In the genomic region with DNA sequence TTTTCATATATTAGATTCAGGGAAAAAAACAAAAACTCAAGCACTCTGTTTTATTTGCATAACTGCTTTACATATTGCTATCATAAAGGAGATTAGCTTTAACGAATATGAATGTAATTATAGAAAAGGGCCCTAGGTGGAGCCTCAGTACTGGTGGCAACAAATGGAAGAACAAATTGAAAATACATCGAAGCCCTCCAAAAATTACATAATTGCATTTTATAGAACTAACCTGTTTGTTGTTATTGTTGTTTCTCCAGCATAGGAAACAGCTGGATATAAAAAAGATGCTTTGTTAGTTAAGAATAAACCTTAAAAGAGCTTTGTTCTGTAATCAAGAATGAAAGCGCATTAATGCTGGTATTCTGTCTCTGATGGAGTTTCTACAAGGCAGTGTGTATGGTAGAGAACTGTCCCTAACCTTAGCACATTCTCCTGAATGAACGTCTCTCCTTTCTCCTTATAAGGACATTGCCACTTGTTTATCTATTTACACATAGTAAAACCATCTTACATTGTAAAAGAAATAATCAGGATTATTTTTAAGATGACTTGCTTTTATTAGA, we compare ENCODE assay signal across 9 cellular contexts. TPM values are rescaled to one million over a fixed set of nuclear protein-coding genes. Genes with fewer than 3 reads are reported as not detected.
DNase-seq lines count a peak whose midpoint lies in the region; ATAC-seq and TF ChIP-seq lines count a peak whose summit lies in the region.
"Had no signal": no experiment of that assay in that cellular context is flagged by ENCODE, and none has a peak within 500 bp of the region (broad histone marks: within the 10 kb centered on the region; RNA-seq: fewer than 3 reads in every experiment).

No MANE protein-coding gene starts in this region.

- no peaks in the 10 kb centered on the region for H3K36me3 ChIP-seq in RWPE2 (ENCODE audit: low read depth)
- no peaks in the 10 kb centered on the region for H3K36me3 ChIP-seq in esophagus muscularis mucosa

- no peaks in the 10 kb centered on the region for H3K9me3 ChIP-seq in RWPE2 (ENCODE audit: severe bottlenecking)
- H3K9me3 ChIP-seq in esophagus muscularis mucosa, result no peaks in the 10 kb centered on the region

- ATAC-seq in GM21717 (IDR thresholded peaks at IDR 0.05; ENCODE audit: unreplicated experiment), result peak; percentile 91
- peak; percentile 37; the same call in 2 of the 3 replicates for ATAC-seq in RWPE2 (ENCODE audit: low read depth)
- ATAC-seq in stimulated activated memory B cell treated with anti-CD40 and anti-IgM and Interleukin-4, amounts not matched to agents 10 μg/mL and 1 μg/mL and 100 μg/mL, for 72 hours, result no peak

- H3K27me3 Mint-ChIP-seq in osteocyte (ENCODE audit: unreplicated experiment), result no peaks in the 10 kb centered on the region
- H3K27me3 Mint-ChIP-seq in stimulated activated memory B cell treated with anti-CD40 and anti-IgM and Interleukin-4, amounts not matched to agents 10 μg/mL and 1 μg/mL and 100 μg/mL, for 72 hours, result no peaks in the 10 kb centered on the region

- TF ChIP-seq CTCF in RWPE2 (IDR thresholded peaks at IDR 0.05; ENCODE audit: poor library complexity, severe bottlenecking) (peak; percentile 92), esophagus muscularis mucosa (IDR thresholded peaks at IDR 0.05) (peak; percentile 60 to 71 (median 61)), osteocyte (IDR thresholded peaks at IDR 0.05) (peak; percentile 80)

- H3K36me3 Mint-ChIP-seq in osteocyte (ENCODE audit: unreplicated experiment), result no peaks in the 10 kb centered on the region
- H3K36me3 Mint-ChIP-seq in stimulated activated memory B cell treated with anti-CD40 and anti-IgM and Interleukin-4, amounts not matched to agents 10 μg/mL and 1 μg/mL and 100 μg/mL, for 72 hours, result no peaks in the 10 kb centered on the region
- H3K36me3 Mint-ChIP-seq: activated naive CD4-positive, alpha-beta T cell treated with anti-CD3 and anti-CD28 coated beads, Interleukin-2, amount 50 U/mL, for 24 hours had no signal

- no peaks in the 10 kb centered on the region for H3K27me3 ChIP-seq in RWPE2 (ENCODE audit: insufficient read depth, poor library complexity, severe bottlenecking)
- no peaks in the 10 kb centered on the region for H3K27me3 ChIP-seq in esophagus muscularis mucosa

- H3K4me3 ChIP-seq in RWPE2 (ENCODE audit: severe bottlenecking) (no peak overlapping the region), esophagus muscularis mucosa (peak overlapping the region; percentile 11 to 51 (median 38))

- WGBS in esophagus muscularis mucosa, result 17% methylated on average over 4 of the region's 4 CpGs

- H3K9me3 Mint-ChIP-seq in osteocyte (ENCODE audit: unreplicated experiment), result no peaks in the 10 kb centered on the region
- H3K9me3 Mint-ChIP-seq in stimulated activated memory B cell treated with anti-CD40 and anti-IgM and Interleukin-4, amounts not matched to agents 10 μg/mL and 1 μg/mL and 100 μg/mL, for 72 hours, result no peaks in the 10 kb centered on the region
- H3K9me3 Mint-ChIP-seq: activated naive CD4-positive, alpha-beta T cell treated with anti-CD3 and anti-CD28 coated beads, Interleukin-2, amount 50 U/mL, for 24 hours had no signal

- DNase-seq in GM03348 (ENCODE audit: low spot score) (peak; percentile 47), Kasumi-1 (lab: John Stamatoyannopoulos, UW) (peak; percentile 71 to 83), RWPE2 (ENCODE audit: low spot score) (no peak), esophagus muscularis mucosa (ENCODE audit: extremely low spot score) (no peak), osteocyte (ENCODE audit: extremely low spot score, unreplicated experiment) (no peak), ecto neural progenitor cell (ENCODE audit: low spot score) (no peak)

- intact Hi-C loops in esophagus muscularis mucosa (cut with DNase I), result loop anchor here (5.0 to 10.0 kb wide), 2 partner anchors 101 to 134 kb away; no protein-coding TSS in a partner anchor

- peak overlapping the region; percentile 58 for H3K4me3 Mint-ChIP-seq in osteocyte (ENCODE audit: unreplicated experiment)
- no peak overlapping the region for H3K4me3 Mint-ChIP-seq in stimulated activated memory B cell treated with anti-CD40 and anti-IgM and Interleukin-4, amounts not matched to agents 10 μg/mL and 1 μg/mL and 100 μg/mL, for 72 hours
- H3K4me3 Mint-ChIP-seq: activated naive CD4-positive, alpha-beta T cell treated with anti-CD3 and anti-CD28 coated beads, Interleukin-2, amount 50 U/mL, for 24 hours had no signal

- H3K27ac Mint-ChIP-seq in osteocyte (ENCODE audit: unreplicated experiment), result no peak overlapping the region
- H3K27ac Mint-ChIP-seq in stimulated activated memory B cell treated with anti-CD40 and anti-IgM and Interleukin-4, amounts not matched to agents 10 μg/mL and 1 μg/mL and 100 μg/mL, for 72 hours, result no peak overlapping the region
- H3K27ac Mint-ChIP-seq: activated naive CD4-positive, alpha-beta T cell treated with anti-CD3 and anti-CD28 coated beads, Interleukin-2, amount 50 U/mL, for 24 hours had no signal

- TF ChIP-seq EP300 in esophagus muscularis mucosa (IDR thresholded peaks at IDR 0.05), result no peak

- TF ChIP-seq POLR2A in esophagus muscularis mucosa (IDR thresholded peaks at IDR 0.05; ENCODE audit: low read depth), result no peak

- H3K27ac ChIP-seq in RWPE2 (ENCODE audit: poor library complexity, severe bottlenecking) (peak overlapping the region; percentile 39), esophagus muscularis mucosa (replicated peaks in 1 of 4) (no peak overlapping the region)

- H3K4me1 Mint-ChIP-seq in osteocyte (ENCODE audit: unreplicated experiment), result peaks cover 6% of the 10 kb centered on the region
- H3K4me1 Mint-ChIP-seq in stimulated activated memory B cell treated with anti-CD40 and anti-IgM and Interleukin-4, amounts not matched to agents 10 μg/mL and 1 μg/mL and 100 μg/mL, for 72 hours, result no peaks in the 10 kb centered on the region
- H3K4me1 Mint-ChIP-seq: activated naive CD4-positive, alpha-beta T cell treated with anti-CD3 and anti-CD28 coated beads, Interleukin-2, amount 50 U/mL, for 24 hours had no signal

- H3K4me1 ChIP-seq in RWPE2 (ENCODE audit: insufficient read depth, poor library complexity, severe bottlenecking) (peaks cover 31% of the 10 kb centered on the region), esophagus muscularis mucosa (peaks cover 7 to 12% (median 10%) of the 10 kb centered on the region in 4 donors)

RNA-seq across cellular contexts. Expression of gene LCA5, which starts 33.7 kb away (rescaled TPM):
- total RNA-seq in esophagus muscularis mucosa, result 10 to 100 TPM in 2 of 4 donors, 1 to 10 TPM in 2; 5.2 to 11.5 (median 8.5) TPM
- 4.2 and 4.3 TPM in 2 replicates for total RNA-seq in osteocyte

Comparison
In these comparisons a context has a peak if more than half of its experiments do, and no peak if none do; other contexts are left out.
1. DNase-seq: peak in GM03348 (single experiment) and Kasumi-1 (2 of 2); none in RWPE2 (single experiment), esophagus muscularis mucosa (single experiment), osteocyte (single experiment) and ecto neural progenitor cell (single experiment).
2. Peak in every context shown above with its lines, with median percentiles within 50 percentile points of each other: CTCF ChIP-seq.